Comparison of ENCODE assay signal across 16 cellular contexts in genomic region chr17:72403713-72404209, GRCh38.
DNase-seq lines count a peak whose midpoint lies in the region; ATAC-seq and TF ChIP-seq lines count a peak whose summit lies in the region.
"Had no signal": no experiment of that assay in that cellular context is flagged by ENCODE, and none has a peak within 500 bp of the region (broad histone marks: within the 10 kb centered on the region; RNA-seq: fewer than 3 reads in every experiment).

No MANE protein-coding gene starts in this region.

- H2AFZ ChIP-seq in smooth muscle cell (ENCODE audit: low read depth) = no peak overlapping the region

- H3K4me1 ChIP-seq in endodermal cell (ENCODE audit: control insufficient read depth, insufficient read depth, low read length) (no peaks in the 10 kb centered on the region), smooth muscle cell (ENCODE audit: low read depth) (peaks cover 14% of the 10 kb centered on the region)
- H3K4me1 ChIP-seq: HAP-1 had no signal

- H3K36me3 ChIP-seq in endodermal cell (ENCODE audit: control insufficient read depth, insufficient read depth, low read length) (no peaks in the 10 kb centered on the region), smooth muscle cell (ENCODE audit: low read depth) (no peaks in the 10 kb centered on the region)
- H3K36me3 ChIP-seq: HAP-1 had no signal

- TF ChIP-seq CTCF in HFFc6 (IDR thresholded peaks at IDR 0.05) (no peak), VCaP (conservative IDR thresholded peaks at IDR 0.05) (no peak), endodermal cell (conservative IDR thresholded peaks at IDR 0.05) (no peak), smooth muscle cell (IDR thresholded peaks at IDR 0.05; ENCODE audit: borderline replicate concordance, insufficient read depth, poor library complexity, severe bottlenecking) (no peak)

- H3K4me2 ChIP-seq in smooth muscle cell = peak overlapping the region; percentile 60

- peaks cover 65% of the 10 kb centered on the region for H3K4me1 Mint-ChIP-seq in HFFc6 (ENCODE audit: low read depth)
- H3K4me1 Mint-ChIP-seq in endodermal cell = peaks cover 30% of the 10 kb centered on the region
- no peaks in the 10 kb centered on the region for H3K4me1 Mint-ChIP-seq in natural killer cell treated with Interleukin-12 subunit alpha and Interleukin-12 subunit beta and Interleukin-15 and Interleukin-18, amount 100 ng/mL, for 72 hours (ENCODE audit: low read depth in 2 of 2)
- H3K4me1 Mint-ChIP-seq: CD4-positive, CD25-positive, alpha-beta regulatory T cell had no signal

- H4K20me1 ChIP-seq in smooth muscle cell (ENCODE audit: low read depth) = no peaks in the 10 kb centered on the region

- no peak for ATAC-seq in natural killer cell treated with Interleukin-12 subunit alpha and Interleukin-12 subunit beta and Interleukin-15 and Interleukin-18, amount 100 ng/mL, for 72 hours
- ATAC-seq: K562, Right ventricle myocardium inferior had no signal

- H3K36me3 Mint-ChIP-seq in HFFc6 (ENCODE audit: low read depth) (no peaks in the 10 kb centered on the region; the same call in 1 of the 2 replicates), endodermal cell (ENCODE audit: low read depth) (no peaks in the 10 kb centered on the region)
- H3K36me3 Mint-ChIP-seq in natural killer cell treated with Interleukin-12 subunit alpha and Interleukin-12 subunit beta and Interleukin-15 and Interleukin-18, amount 100 ng/mL, for 72 hours = no peaks in the 10 kb centered on the region
- H3K36me3 Mint-ChIP-seq: CD4-positive, CD25-positive, alpha-beta regulatory T cell had no signal

- peaks cover 79% of the 10 kb centered on the region for H3K27me3 ChIP-seq in endodermal cell (ENCODE audit: control insufficient read depth, insufficient read depth, low read length, poor library complexity, severe bottlenecking)
- H3K27me3 ChIP-seq in smooth muscle cell (ENCODE audit: low read depth) = no peaks in the 10 kb centered on the region

- H3K9ac ChIP-seq in endodermal cell (ENCODE audit: extremely low read depth, low read length, poor library complexity, severe bottlenecking) = no peak overlapping the region
- H3K9ac ChIP-seq in smooth muscle cell (ENCODE audit: low read depth) = no peak overlapping the region

- H3K27ac ChIP-seq in VCaP (peak overlapping the region; percentile 99; the same call in 1 of the 2 replicates), endodermal cell (ENCODE audit: low read depth, low read length) (no peak overlapping the region), smooth muscle cell (ENCODE audit: low read depth) (peak overlapping the region; percentile 94)
- H3K27ac ChIP-seq: SK-N-MC had no signal

- H3K27ac Mint-ChIP-seq in HFFc6 = peak overlapping the region; percentile 31
- H3K27ac Mint-ChIP-seq in endodermal cell = no peak overlapping the region
- no peak overlapping the region for H3K27ac Mint-ChIP-seq in natural killer cell treated with Interleukin-12 subunit alpha and Interleukin-12 subunit beta and Interleukin-15 and Interleukin-18, amount 100 ng/mL, for 72 hours
- H3K27ac Mint-ChIP-seq: B cell; CD4-positive, CD25-positive, alpha-beta regulatory T cell had no signal

- H3F3A ChIP-seq in smooth muscle cell (ENCODE audit: low read depth) = peaks cover 23% of the 10 kb centered on the region

- no peak for DNase-seq in HFFc6
- DNase-seq in endodermal cell = no peak
- DNase-seq in smooth muscle cell (lab: John Stamatoyannopoulos, UW; ENCODE audit: unreplicated experiment) = no peak
- DNase-seq in natural killer cell treated with Interleukin-12 subunit alpha and Interleukin-12 subunit beta and Interleukin-15 and Interleukin-18, amount 100 ng/mL, for 72 hours (ENCODE audit: low spot score) = no peak
- no peak for DNase-seq in DMS79 treated with DMSO at 0.1 percent for 48 hours (lab: John Stamatoyannopoulos, UW)
- DNase-seq in stimulated activated CD4-positive, alpha-beta T cell treated with anti-CD3 and anti-CD28 coated beads, Interleukin-2, amount 100 ng/mL, for 48 hours = no peak
- DNase-seq: CD4-positive, CD25-positive, alpha-beta regulatory T cell; NCI-H146; NCI-H2081; NCI-H510A treated with DMSO at 0.1 percent for 48 hours had no signal

- no peaks in the 10 kb centered on the region for H3K9me3 Mint-ChIP-seq in HFFc6
- no peaks in the 10 kb centered on the region for H3K9me3 Mint-ChIP-seq in endodermal cell
- peaks cover 4% of the 10 kb centered on the region for H3K9me3 Mint-ChIP-seq in natural killer cell treated with Interleukin-12 subunit alpha and Interleukin-12 subunit beta and Interleukin-15 and Interleukin-18, amount 100 ng/mL, for 72 hours

- H3K9me3 ChIP-seq in endodermal cell (ENCODE audit: control insufficient read depth, low read length) = no peaks in the 10 kb centered on the region
- no peaks in the 10 kb centered on the region for H3K9me3 ChIP-seq in smooth muscle cell (replicated peaks; ENCODE audit: low read depth)
- H3K9me3 ChIP-seq: HAP-1 had no signal

- H3K27me3 Mint-ChIP-seq in HFFc6 (ENCODE audit: insufficient read depth) = no peaks in the 10 kb centered on the region
- H3K27me3 Mint-ChIP-seq in endodermal cell (ENCODE audit: insufficient read depth) = peaks cover 87% of the 10 kb centered on the region
- peaks cover 0 to 2% of the 10 kb centered on the region in 2 donors for H3K27me3 Mint-ChIP-seq in natural killer cell treated with Interleukin-12 subunit alpha and Interleukin-12 subunit beta and Interleukin-15 and Interleukin-18, amount 100 ng/mL, for 72 hours

- H3K4me3 ChIP-seq in endodermal cell (ENCODE audit: low read length) (no peak overlapping the region), smooth muscle cell (no peak overlapping the region)
- H3K4me3 ChIP-seq: HAP-1, K562, SK-N-MC had no signal

- no peak overlapping the region for H3K4me3 Mint-ChIP-seq in HFFc6
- peak overlapping the region; percentile 3 for H3K4me3 Mint-ChIP-seq in endodermal cell
- no peak overlapping the region for H3K4me3 Mint-ChIP-seq in natural killer cell treated with Interleukin-12 subunit alpha and Interleukin-12 subunit beta and Interleukin-15 and Interleukin-18, amount 100 ng/mL, for 72 hours
- H3K4me3 Mint-ChIP-seq: B cell; CD4-positive, CD25-positive, alpha-beta regulatory T cell had no signal

- 93 to 95% methylated on average over 6 to 7 of the region's 7 CpGs for WGBS in endodermal cell (ENCODE audit: insufficient coverage in 1 of 2, insufficient read length in 1 of 2), 2 experiments
- WGBS in smooth muscle cell (ENCODE audit: low lambda C conversion rate) = 76% methylated on average over 7 of the region's 7 CpGs

- H3K79me2 ChIP-seq in smooth muscle cell (ENCODE audit: low read depth) = no peaks in the 10 kb centered on the region
